Comparison of ENCODE assay signal across 8 cellular contexts in genomic region chr19:16315825-16316505, GRCh38. TPM values are rescaled to one million over a fixed set of nuclear protein-coding genes. Genes with fewer than 3 reads are reported as not detected.
A peak's percentile ranks its signal among the peaks of the same experiment; 100 is the strongest.
DNase-seq lines count a peak whose midpoint lies in the region; ATAC-seq and TF ChIP-seq lines count a peak whose summit lies in the region.

No MANE protein-coding gene starts in this region.

- H3K27me3 Mint-ChIP-seq in activated T-cell treated with anti-CD3 and anti-CD28 coated beads, Interleukin-2, amount 50 U/mL, for 4 hours (ENCODE audit: low read depth), result no peaks in the 10 kb centered on the region

- no peak overlapping the region for H3K4me3 Mint-ChIP-seq in activated T-cell treated with anti-CD3 and anti-CD28 coated beads, Interleukin-2, amount 50 U/mL, for 4 hours

- TF ChIP-seq CTCF in fibroblast of the aortic adventitia (IDR thresholded peaks at IDR 0.05; ENCODE audit: insufficient read depth, low read length) (no peak), GM20000 (IDR thresholded peaks at IDR 0.05; ENCODE audit: extremely low read depth, missing control alignments) (no peak)

- H3K4me1 Mint-ChIP-seq in activated T-cell treated with anti-CD3 and anti-CD28 coated beads, Interleukin-2, amount 50 U/mL, for 4 hours (ENCODE audit: low read depth), result peaks cover 9% of the 10 kb centered on the region

- H3K9me3 Mint-ChIP-seq in activated T-cell treated with anti-CD3 and anti-CD28 coated beads, Interleukin-2, amount 50 U/mL, for 4 hours, result no peaks in the 10 kb centered on the region

- no peaks in the 10 kb centered on the region for H3K36me3 Mint-ChIP-seq in activated T-cell treated with anti-CD3 and anti-CD28 coated beads, Interleukin-2, amount 50 U/mL, for 4 hours (ENCODE audit: insufficient read depth)

- ATAC-seq in SK-N-SH treated with all-trans-retinoic acid at 6 μM for 48 hours, result peak; percentile 79
- peak; percentile 92 for ATAC-seq in sciatic nerve
- no peak for ATAC-seq in activated T-cell treated with anti-CD3 and anti-CD28 coated beads, Interleukin-2, amount 50 U/mL, for 4 hours

- peak; percentile 99 for DNase-seq in EH (ENCODE audit: low read depth)
- DNase-seq in fibroblast of the aortic adventitia (ENCODE audit: low read depth), result peak; percentile 100
- DNase-seq in sciatic nerve (ENCODE audit: low spot score), result no peak
- DNase-seq in activated T-cell treated with anti-CD3 and anti-CD28 coated beads, Interleukin-2, amount 50 U/mL, for 4 hours, result no peak
- no peak for DNase-seq in GM20000 (ENCODE audit: low spot score)
- DNase-seq in NCI-H82 (lab: John Stamatoyannopoulos, UW), result no peak
- no peak for DNase-seq in SHP77 (lab: John Stamatoyannopoulos, UW)

- H3K4me3 ChIP-seq in fibroblast of the aortic adventitia (ENCODE audit: low read depth, low read length), result no peak overlapping the region

- intact Hi-C loops in sciatic nerve (cut with DNase I), result no loop called here

TF ChIP-seq in SK-N-SH treated with all-trans-retinoic acid at 6 μM for 48 hours, 23 proteins besides CTCF, POLR2A, EP300 and RAD21:
- TF ChIP-seq TCF4 (CRISPR knock-in tag; IDR thresholded peaks at IDR 0.05; ENCODE audit: borderline replicate concordance) (no peak), TOX (CRISPR knock-in tag; IDR thresholded peaks at IDR 0.05; ENCODE audit: borderline replicate concordance) (no peak), RARB (CRISPR knock-in tag; IDR thresholded peaks at IDR 0.05) (no peak), ZC3H10 (CRISPR knock-in tag; IDR thresholded peaks at IDR 0.05) (no peak), OSR1 (CRISPR knock-in tag; IDR thresholded peaks at IDR 0.05) (no peak), ARNTL (CRISPR knock-in tag; IDR thresholded peaks at IDR 0.05; ENCODE audit: borderline replicate concordance, low read depth) (no peak), CSRNP3 (CRISPR knock-in tag; IDR thresholded peaks at IDR 0.05) (no peak), ZFP30 (CRISPR knock-in tag; IDR thresholded peaks at IDR 0.05) (no peak), ZFP3 (CRISPR knock-in tag; IDR thresholded peaks at IDR 0.05) (no peak), POU6F1 (CRISPR knock-in tag; IDR thresholded peaks at IDR 0.05; ENCODE audit: borderline replicate concordance, low read depth) (no peak), ZNF8 (CRISPR knock-in tag; IDR thresholded peaks at IDR 0.05) (no peak), GLIS3 (CRISPR knock-in tag; IDR thresholded peaks at IDR 0.05) (no peak), ESRRG (CRISPR knock-in tag; IDR thresholded peaks at IDR 0.05) (no peak), SNAI2 (CRISPR knock-in tag; IDR thresholded peaks at IDR 0.05) (no peak), ZNF70 (CRISPR knock-in tag; IDR thresholded peaks at IDR 0.05) (no peak), BACH2 (CRISPR knock-in tag; IDR thresholded peaks at IDR 0.05; ENCODE audit: borderline replicate concordance) (no peak), CSDC2 (CRISPR knock-in tag; IDR thresholded peaks at IDR 0.05) (no peak), ZNF565 (CRISPR knock-in tag; conservative IDR thresholded peaks at IDR 0.05; ENCODE audit: low read depth) (no peak), ISL1 (CRISPR knock-in tag; IDR thresholded peaks at IDR 0.05) (no peak), PATZ1 (CRISPR knock-in tag; IDR thresholded peaks at IDR 0.05; ENCODE audit: borderline replicate concordance) (no peak)
TF ChIP-seq in SK-N-SH treated with all-trans-retinoic acid at 6 μM for 48 hours: peak in this region for 0.

RNA-seq across cellular contexts. Expression of gene KLF2, which starts 8.7 kb away (rescaled TPM):
- total RNA-seq in fibroblast of the aortic adventitia (ENCODE audit: low replicate concordance), result 2.2 and 5.7 TPM in 2 replicates
- total RNA-seq in sciatic nerve, result 105 TPM
- total RNA-seq in activated T-cell treated with anti-CD3 and anti-CD28 coated beads, Interleukin-2, amount 50 U/mL, for 4 hours, result 1 to 10 TPM; 1.4 to 2.5 (median 2.4) TPM

Comparison
In these comparisons a context has a peak if more than half of its experiments do, and no peak if none do; other contexts are left out.
1. DNase-seq: peak in EH (single experiment) and fibroblast of the aortic adventitia (single experiment); none in sciatic nerve (single experiment), activated T-cell treated with anti-CD3 and anti-CD28 coated beads, Interleukin-2, amount 50 U/mL, for 4 hours (single experiment), GM20000 (single experiment), NCI-H82 (single experiment) and SHP77 (0 of 2).
2. ATAC-seq: peak in SK-N-SH treated with all-trans-retinoic acid at 6 μM for 48 hours (single experiment) and sciatic nerve (single experiment); none in activated T-cell treated with anti-CD3 and anti-CD28 coated beads, Interleukin-2, amount 50 U/mL, for 4 hours (0 of 2).
3. RNA of gene KLF2, which starts 8.7 kb away (total RNA-seq): 105 TPM in sciatic nerve (single experiment); 1.4 to 2.5 TPM in activated T-cell treated with anti-CD3 and anti-CD28 coated beads, Interleukin-2, amount 50 U/mL, for 4 hours and 2.2 to 5.7 TPM in fibroblast of the aortic adventitia; every median in the first group is over 10 times any median in the second.